Comparison of ENCODE assay signal across 1 cellular context in the genomic region with DNA sequence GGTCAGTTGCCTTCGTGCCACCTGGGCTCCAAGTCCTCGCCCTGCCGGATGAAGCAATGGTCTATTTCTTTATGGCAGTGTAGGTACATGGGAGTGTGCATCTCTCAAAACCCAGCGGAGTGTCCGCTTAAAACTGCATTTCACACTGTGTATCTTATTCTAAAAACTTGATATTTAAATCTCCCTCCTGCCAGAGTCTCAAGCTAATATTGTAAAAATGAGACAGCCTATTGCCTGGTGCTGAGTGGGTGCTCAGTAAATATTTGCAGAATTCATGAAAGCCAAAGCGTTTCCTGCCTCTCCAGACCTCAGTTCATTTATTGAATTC.
A peak's percentile ranks its signal among the peaks of the same experiment; 100 is the strongest.
TF ChIP-seq lines count a peak whose summit lies in the region.

No MANE protein-coding gene starts in this region.

TF ChIP-seq in HepG2, 621 proteins besides CTCF, POLR2A, EP300 and RAD21:
- TF ChIP-seq, protein P1, sequence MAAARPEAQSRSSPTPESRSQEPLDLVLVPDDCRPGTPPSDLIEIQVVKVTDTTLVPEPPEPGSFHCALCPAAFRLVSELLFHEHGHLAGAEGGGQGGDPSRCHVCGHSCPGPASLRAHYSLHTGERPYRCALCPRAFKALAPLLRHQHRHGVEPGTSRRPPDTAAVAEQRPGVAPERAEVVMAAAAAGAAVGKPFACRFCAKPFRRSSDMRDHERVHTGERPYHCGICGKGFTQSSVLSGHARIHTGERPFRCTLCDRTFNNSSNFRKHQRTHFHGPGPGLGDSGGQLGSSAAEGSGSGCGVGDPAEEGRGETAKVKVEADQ (CRISPR knock-in tag; IDR thresholded peaks at IDR 0.05; ENCODE audit: borderline replicate concordance): no peak
- TF ChIP-seq MAFF (IDR thresholded peaks at IDR 0.05; ENCODE audit: low read depth, low read length): no peak
- TF ChIP-seq, protein P2, sequence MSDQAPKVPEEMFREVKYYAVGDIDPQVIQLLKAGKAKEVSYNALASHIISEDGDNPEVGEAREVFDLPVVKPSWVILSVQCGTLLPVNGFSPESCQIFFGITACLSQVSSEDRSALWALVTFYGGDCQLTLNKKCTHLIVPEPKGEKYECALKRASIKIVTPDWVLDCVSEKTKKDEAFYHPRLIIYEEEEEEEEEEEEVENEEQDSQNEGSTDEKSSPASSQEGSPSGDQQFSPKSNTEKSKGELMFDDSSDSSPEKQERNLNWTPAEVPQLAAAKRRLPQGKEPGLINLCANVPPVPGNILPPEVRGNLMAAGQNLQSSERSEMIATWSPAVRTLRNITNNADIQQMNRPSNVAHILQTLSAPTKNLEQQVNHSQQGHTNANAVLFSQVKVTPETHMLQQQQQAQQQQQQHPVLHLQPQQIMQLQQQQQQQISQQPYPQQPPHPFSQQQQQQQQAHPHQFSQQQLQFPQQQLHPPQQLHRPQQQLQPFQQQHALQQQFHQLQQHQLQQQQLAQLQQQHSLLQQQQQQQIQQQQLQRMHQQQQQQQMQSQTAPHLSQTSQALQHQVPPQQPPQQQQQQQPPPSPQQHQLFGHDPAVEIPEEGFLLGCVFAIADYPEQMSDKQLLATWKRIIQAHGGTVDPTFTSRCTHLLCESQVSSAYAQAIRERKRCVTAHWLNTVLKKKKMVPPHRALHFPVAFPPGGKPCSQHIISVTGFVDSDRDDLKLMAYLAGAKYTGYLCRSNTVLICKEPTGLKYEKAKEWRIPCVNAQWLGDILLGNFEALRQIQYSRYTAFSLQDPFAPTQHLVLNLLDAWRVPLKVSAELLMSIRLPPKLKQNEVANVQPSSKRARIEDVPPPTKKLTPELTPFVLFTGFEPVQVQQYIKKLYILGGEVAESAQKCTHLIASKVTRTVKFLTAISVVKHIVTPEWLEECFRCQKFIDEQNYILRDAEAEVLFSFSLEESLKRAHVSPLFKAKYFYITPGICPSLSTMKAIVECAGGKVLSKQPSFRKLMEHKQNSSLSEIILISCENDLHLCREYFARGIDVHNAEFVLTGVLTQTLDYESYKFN (CRISPR knock-in tag; conservative IDR thresholded peaks at IDR 0.05): 0 out of 2 replicates have a peak, but pooled peaks have one; percentile 14
- peak; percentile 6 for TF ChIP-seq THAP11 (CRISPR knock-in tag; IDR thresholded peaks at IDR 0.05)
- TF ChIP-seq, protein P3, sequence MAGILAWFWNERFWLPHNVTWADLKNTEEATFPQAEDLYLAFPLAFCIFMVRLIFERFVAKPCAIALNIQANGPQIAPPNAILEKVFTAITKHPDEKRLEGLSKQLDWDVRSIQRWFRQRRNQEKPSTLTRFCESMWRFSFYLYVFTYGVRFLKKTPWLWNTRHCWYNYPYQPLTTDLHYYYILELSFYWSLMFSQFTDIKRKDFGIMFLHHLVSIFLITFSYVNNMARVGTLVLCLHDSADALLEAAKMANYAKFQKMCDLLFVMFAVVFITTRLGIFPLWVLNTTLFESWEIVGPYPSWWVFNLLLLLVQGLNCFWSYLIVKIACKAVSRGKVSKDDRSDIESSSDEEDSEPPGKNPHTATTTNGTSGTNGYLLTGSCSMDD (CRISPR knock-in tag; IDR thresholded peaks at IDR 0.05): no peak
- TF ChIP-seq, protein P4, sequence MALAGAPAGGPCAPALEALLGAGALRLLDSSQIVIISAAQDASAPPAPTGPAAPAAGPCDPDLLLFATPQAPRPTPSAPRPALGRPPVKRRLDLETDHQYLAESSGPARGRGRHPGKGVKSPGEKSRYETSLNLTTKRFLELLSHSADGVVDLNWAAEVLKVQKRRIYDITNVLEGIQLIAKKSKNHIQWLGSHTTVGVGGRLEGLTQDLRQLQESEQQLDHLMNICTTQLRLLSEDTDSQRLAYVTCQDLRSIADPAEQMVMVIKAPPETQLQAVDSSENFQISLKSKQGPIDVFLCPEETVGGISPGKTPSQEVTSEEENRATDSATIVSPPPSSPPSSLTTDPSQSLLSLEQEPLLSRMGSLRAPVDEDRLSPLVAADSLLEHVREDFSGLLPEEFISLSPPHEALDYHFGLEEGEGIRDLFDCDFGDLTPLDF (CRISPR knock-in tag; IDR thresholded peaks at IDR 0.05): no peak
- TF ChIP-seq, protein P5, sequence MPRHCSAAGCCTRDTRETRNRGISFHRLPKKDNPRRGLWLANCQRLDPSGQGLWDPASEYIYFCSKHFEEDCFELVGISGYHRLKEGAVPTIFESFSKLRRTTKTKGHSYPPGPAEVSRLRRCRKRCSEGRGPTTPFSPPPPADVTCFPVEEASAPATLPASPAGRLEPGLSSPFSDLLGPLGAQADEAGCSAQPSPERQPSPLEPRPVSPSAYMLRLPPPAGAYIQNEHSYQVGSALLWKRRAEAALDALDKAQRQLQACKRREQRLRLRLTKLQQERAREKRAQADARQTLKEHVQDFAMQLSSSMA (CRISPR knock-in tag; IDR thresholded peaks at IDR 0.05): no peak
- TF ChIP-seq ZKSCAN8 (CRISPR knock-in tag; IDR thresholded peaks at IDR 0.05; ENCODE audit: borderline replicate concordance): peak; percentile 73; the same call in 1 of the 2 replicates
- TF ChIP-seq, protein P6, sequence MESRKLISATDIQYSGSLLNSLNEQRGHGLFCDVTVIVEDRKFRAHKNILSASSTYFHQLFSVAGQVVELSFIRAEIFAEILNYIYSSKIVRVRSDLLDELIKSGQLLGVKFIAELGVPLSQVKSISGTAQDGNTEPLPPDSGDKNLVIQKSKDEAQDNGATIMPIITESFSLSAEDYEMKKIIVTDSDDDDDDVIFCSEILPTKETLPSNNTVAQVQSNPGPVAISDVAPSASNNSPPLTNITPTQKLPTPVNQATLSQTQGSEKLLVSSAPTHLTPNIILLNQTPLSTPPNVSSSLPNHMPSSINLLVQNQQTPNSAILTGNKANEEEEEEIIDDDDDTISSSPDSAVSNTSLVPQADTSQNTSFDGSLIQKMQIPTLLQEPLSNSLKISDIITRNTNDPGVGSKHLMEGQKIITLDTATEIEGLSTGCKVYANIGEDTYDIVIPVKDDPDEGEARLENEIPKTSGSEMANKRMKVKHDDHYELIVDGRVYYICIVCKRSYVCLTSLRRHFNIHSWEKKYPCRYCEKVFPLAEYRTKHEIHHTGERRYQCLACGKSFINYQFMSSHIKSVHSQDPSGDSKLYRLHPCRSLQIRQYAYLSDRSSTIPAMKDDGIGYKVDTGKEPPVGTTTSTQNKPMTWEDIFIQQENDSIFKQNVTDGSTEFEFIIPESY (CRISPR knock-in tag; IDR thresholded peaks at IDR 0.05): 0 out of 2 replicates have a peak, but pooled peaks have one; percentile 10
- no peak for TF ChIP-seq ZKSCAN1 (IDR thresholded peaks at IDR 0.05; ENCODE audit: low read length)
- TF ChIP-seq ZNF256 (CRISPR knock-in tag; conservative IDR thresholded peaks at IDR 0.05): no peak
- TF ChIP-seq ZNF816 (CRISPR knock-in tag; IDR thresholded peaks at IDR 0.05; ENCODE audit: borderline replicate concordance): no peak
- TF ChIP-seq ARNT2 (CRISPR knock-in tag; IDR thresholded peaks at IDR 0.05; ENCODE audit: low read depth): no peak
- no peak for TF ChIP-seq SIN3B (IDR thresholded peaks at IDR 0.05; ENCODE audit: low read length)
- TF ChIP-seq, protein P7, sequence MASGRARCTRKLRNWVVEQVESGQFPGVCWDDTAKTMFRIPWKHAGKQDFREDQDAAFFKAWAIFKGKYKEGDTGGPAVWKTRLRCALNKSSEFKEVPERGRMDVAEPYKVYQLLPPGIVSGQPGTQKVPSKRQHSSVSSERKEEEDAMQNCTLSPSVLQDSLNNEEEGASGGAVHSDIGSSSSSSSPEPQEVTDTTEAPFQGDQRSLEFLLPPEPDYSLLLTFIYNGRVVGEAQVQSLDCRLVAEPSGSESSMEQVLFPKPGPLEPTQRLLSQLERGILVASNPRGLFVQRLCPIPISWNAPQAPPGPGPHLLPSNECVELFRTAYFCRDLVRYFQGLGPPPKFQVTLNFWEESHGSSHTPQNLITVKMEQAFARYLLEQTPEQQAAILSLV (CRISPR knock-in tag; IDR thresholded peaks at IDR 0.05; ENCODE audit: borderline replicate concordance): no peak
- TF ChIP-seq JARID2 (CRISPR knock-in tag; IDR thresholded peaks at IDR 0.05; ENCODE audit: insufficient replicate concordance): no peak
- TF ChIP-seq, protein P8, sequence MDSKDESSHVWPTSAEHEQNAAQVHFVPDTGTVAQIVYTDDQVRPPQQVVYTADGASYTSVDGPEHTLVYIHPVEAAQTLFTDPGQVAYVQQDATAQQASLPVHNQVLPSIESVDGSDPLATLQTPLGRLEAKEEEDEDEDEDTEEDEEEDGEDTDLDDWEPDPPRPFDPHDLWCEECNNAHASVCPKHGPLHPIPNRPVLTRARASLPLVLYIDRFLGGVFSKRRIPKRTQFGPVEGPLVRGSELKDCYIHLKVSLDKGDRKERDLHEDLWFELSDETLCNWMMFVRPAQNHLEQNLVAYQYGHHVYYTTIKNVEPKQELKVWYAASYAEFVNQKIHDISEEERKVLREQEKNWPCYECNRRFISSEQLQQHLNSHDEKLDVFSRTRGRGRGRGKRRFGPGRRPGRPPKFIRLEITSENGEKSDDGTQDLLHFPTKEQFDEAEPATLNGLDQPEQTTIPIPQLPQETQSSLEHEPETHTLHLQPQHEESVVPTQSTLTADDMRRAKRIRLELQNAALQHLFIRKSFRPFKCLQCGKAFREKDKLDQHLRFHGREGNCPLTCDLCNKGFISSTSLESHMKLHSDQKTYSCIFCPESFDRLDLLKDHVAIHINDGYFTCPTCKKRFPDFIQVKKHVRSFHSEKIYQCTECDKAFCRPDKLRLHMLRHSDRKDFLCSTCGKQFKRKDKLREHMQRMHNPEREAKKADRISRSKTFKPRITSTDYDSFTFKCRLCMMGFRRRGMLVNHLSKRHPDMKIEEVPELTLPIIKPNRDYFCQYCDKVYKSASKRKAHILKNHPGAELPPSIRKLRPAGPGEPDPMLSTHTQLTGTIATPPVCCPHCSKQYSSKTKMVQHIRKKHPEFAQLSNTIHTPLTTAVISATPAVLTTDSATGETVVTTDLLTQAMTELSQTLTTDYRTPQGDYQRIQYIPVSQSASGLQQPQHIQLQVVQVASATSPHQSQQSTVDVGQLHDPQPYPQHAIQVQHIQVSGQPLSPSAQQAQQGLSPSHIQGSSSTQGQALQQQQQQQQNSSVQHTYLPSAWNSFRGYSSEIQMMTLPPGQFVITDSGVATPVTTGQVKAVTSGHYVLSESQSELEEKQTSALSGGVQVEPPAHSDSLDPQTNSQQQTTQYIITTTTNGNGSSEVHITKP (CRISPR knock-in tag; IDR thresholded peaks at IDR 0.05; ENCODE audit: low read depth): no peak
